In the genomic region with DNA sequence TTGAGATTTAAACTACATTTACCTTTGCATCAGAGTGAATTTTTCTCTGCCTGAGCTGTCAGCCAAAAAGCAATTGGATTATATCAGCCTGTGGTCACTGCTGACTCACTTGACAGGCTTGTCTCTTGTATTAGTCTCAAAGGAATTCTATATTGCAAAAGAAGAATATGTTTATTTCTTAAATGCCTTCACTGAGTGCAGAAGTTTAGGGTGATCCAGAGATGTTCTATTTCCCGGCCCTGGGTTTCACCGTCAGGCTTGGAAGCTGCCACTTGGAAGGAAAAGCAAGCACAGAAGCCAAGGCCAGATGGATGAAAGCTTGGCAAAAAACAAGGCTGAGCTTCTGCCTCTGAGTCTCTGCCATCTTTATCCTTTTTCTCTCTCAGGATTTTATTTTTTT, we compare ENCODE assay signal across 9 cellular contexts.
DNase-seq lines count a peak whose midpoint lies in the region; ATAC-seq and TF ChIP-seq lines count a peak whose summit lies in the region.
"Had no signal": no experiment of that assay in that cellular context is flagged by ENCODE, and none has a peak within 500 bp of the region (broad histone marks: within the 10 kb centered on the region; RNA-seq: fewer than 3 reads in every experiment).

No MANE protein-coding gene starts in this region.

- ATAC-seq in HG03457 (IDR thresholded peaks at IDR 0.05; ENCODE audit: unreplicated experiment) = no peak

- in situ Hi-C loops in astrocyte of the cerebellum (cut with HindIII; ENCODE audit: low sequenced_read_pairs) = no loop called here

- H3K4me3 ChIP-seq in astrocyte of the cerebellum (ENCODE audit: low read depth, low read length) = no peak overlapping the region

- no peak for TF ChIP-seq CTCF in astrocyte of the cerebellum (IDR thresholded peaks at IDR 0.05; ENCODE audit: low read depth, low read length, missing control alignments)

- DNase-seq in HS-27A (ENCODE audit: low read depth) (peak; percentile 66), astrocyte of the cerebellum (ENCODE audit: low read depth) (peak; percentile 85), hippocampal formation (lab: John Stamatoyannopoulos, UW) (peak; percentile 7 to 79), stromal cell of bone marrow (ENCODE audit: low read depth) (peak; percentile 88), NCI-H2227 (lab: John Stamatoyannopoulos, UW; ENCODE audit: unreplicated experiment) (no peak), DMS153 (lab: John Stamatoyannopoulos, UW) (no peak)
- no peak for DNase-seq in stimulated activated CD4-positive, alpha-beta T cell treated with anti-CD3 and anti-CD28 coated beads, Interleukin-1b, Interleukin-23, amount 100 ng/mL, for 48 hours
- DNase-seq: activated CD4-positive, alpha-beta T cell treated with anti-CD3 and anti-CD28 coated beads for 48 hours had no signal

Comparison
In these comparisons a context has a peak if more than half of its experiments do, and no peak if none do; other contexts are left out.
1. DNase-seq: peak in HS-27A (single experiment), astrocyte of the cerebellum (single experiment), hippocampal formation (2 of 2) and stromal cell of bone marrow (single experiment); none in NCI-H2227 (single experiment), stimulated activated CD4-positive, alpha-beta T cell treated with anti-CD3 and anti-CD28 coated beads, Interleukin-1b, Interleukin-23, amount 100 ng/mL, for 48 hours (single experiment) and DMS153 (single experiment).